Comparison of ENCODE assay signal across 9 cellular contexts in the genomic region with DNA sequence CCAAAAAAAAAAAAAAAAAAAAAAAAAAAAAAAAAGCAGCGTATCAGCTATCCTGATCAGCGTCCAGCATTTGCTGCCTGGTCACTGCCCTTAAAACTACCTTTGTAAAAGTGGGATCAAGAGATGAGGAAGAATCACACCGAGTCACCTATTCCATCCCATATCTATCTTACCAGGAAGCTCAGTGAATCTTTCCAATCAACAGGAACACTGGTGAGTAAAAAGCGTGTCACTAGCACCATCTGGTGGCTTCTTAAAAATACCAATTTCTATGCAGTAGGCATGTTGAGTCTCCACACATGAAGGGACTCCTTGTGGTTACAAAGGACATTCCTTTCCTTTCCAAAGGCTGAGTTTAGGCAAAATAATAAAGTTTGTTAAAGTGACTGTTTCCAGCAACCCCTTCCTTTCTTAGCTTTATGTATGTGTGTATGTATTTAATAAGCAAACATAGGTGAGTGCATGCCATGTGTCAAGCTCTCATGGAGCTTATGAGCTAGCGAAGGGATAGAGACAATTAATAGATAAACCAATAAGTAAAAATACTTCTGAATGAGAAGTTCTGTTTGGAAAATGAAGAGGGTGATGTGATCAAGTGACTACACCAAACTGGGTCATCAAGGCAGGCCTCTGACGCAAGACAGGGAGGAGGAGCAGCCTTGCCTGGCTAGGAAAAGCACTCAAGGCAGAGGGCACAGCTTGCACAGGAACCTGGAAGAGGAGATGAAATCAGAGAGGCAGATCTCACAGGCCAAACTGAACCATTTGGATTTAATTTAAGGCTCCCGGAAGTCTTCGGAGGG. TPM values are rescaled to one million over a fixed set of nuclear protein-coding genes. Genes with fewer than 3 reads are reported as not detected.
DNase-seq lines count a peak whose midpoint lies in the region; ATAC-seq and TF ChIP-seq lines count a peak whose summit lies in the region.
"Had no signal": no experiment of that assay in that cellular context is flagged by ENCODE, and none has a peak within 500 bp of the region (broad histone marks: within the 10 kb centered on the region; RNA-seq: fewer than 3 reads in every experiment).

No MANE protein-coding gene starts in this region.

- no TSS peak for BruUV-seq in PC-3 (replicated peaks; lab: Mats Ljungman, UMichigan)

- DNase-seq in DMS53 treated with DMSO at 0.1 percent for 48 hours (lab: John Stamatoyannopoulos, UW; ENCODE audit: unreplicated experiment) = peak; percentile 91
- DNase-seq in Karpas-422 = peak; percentile 56
- DNase-seq in PC-3 = peak; percentile 95
- DNase-seq in dermis blood vessel endothelial cell = peak; percentile 85
- DNase-seq in vagina (ENCODE audit: extremely low spot score in 2 of 2) = no peak

- CTCF ChIA-PET in PC-3 (lab: Charles Lee) = interaction anchor here (0.5 to 1.2 kb wide), 12 partner anchors 9 to 674 kb away, joined by 3 to 41 read pairs (median 3); no protein-coding TSS in a partner anchor

- H3K9ac ChIP-seq in Karpas-422 (ENCODE audit: low read length) = no peak overlapping the region
- H3K9ac ChIP-seq in PC-3 (ENCODE audit: low read length) = no peak overlapping the region
- no peak overlapping the region for H3K9ac ChIP-seq in liver (ENCODE audit: low read depth in 1 of 2, low read length in 2 of 2)

- H3K36me3 ChIP-seq in Karpas-422 (ENCODE audit: insufficient read depth, low read length) (no peaks in the 10 kb centered on the region), PC-3 (ENCODE audit: low read depth, low read length) (no peaks in the 10 kb centered on the region), liver (ENCODE audit: control insufficient read depth in 4 of 4, insufficient read depth in 3 of 4, low read depth in 1 of 4, low read length in 3 of 4) (no peaks in the 10 kb centered on the region), vagina (no peaks in the 10 kb centered on the region)

- whole genome bisulfite sequencing in liver = 50% methylated on average over 8 of the region's 8 CpGs

- TF ChIP-seq RAD21 in liver (IDR thresholded peaks at IDR 0.05) = peak; percentile 97 to 98

- no peak overlapping the region for H3K27ac ChIP-seq in Karpas-422 (ENCODE audit: low read length)
- H3K27ac ChIP-seq in PC-3 (ENCODE audit: low read length) = no peak overlapping the region
- no peak overlapping the region for H3K27ac ChIP-seq in liver (ENCODE audit: low read depth in 1 of 2, low read length in 2 of 2)
- H3K27ac ChIP-seq in vagina = no peak overlapping the region

- H3K4me3 ChIP-seq in Karpas-422 (ENCODE audit: low read length) (no peak overlapping the region), PC-3 (ENCODE audit: low read length) (no peak overlapping the region), liver (ENCODE audit: low read depth in 1 of 3, low read length in 3 of 3) (no peak overlapping the region), vagina (no peak overlapping the region)

- H3K9me2 ChIP-seq in Karpas-422 (replicated peaks; ENCODE audit: insufficient read depth, low read length) (no peaks in the 10 kb centered on the region), PC-3 (replicated peaks; ENCODE audit: low read length) (no peaks in the 10 kb centered on the region)

- H3K79me2 ChIP-seq in Karpas-422 (ENCODE audit: low read length) (no peaks in the 10 kb centered on the region), PC-3 (ENCODE audit: low read length) (no peaks in the 10 kb centered on the region)

- H3K27me3 ChIP-seq in Karpas-422 (ENCODE audit: low read length) = no peaks in the 10 kb centered on the region
- H3K27me3 ChIP-seq in PC-3 (ENCODE audit: low read length) = no peaks in the 10 kb centered on the region
- peaks cover 0 to 3% (median 0%) of the 10 kb centered on the region in 4 donors for H3K27me3 ChIP-seq in liver (ENCODE audit: control insufficient read depth in 4 of 4, insufficient read depth in 4 of 4, low read length in 3 of 4)
- no peaks in the 10 kb centered on the region for H3K27me3 ChIP-seq in vagina

- TF ChIP-seq CTCF in PC-3 (conservative IDR thresholded peaks at IDR 0.05; ENCODE audit: low read depth, low read length) (peak; percentile 94), liver (IDR thresholded peaks at IDR 0.05; ENCODE audit: low read depth, low read length, missing input control) (peak; percentile 77), vagina (IDR thresholded peaks at IDR 0.05) (peak; percentile 44 to 70 (median 68))

- no peak for TF ChIP-seq POLR2A in vagina (IDR thresholded peaks at IDR 0.05)

- ATAC-seq in GM21423 (IDR thresholded peaks at IDR 0.05; ENCODE audit: unreplicated experiment) = peak; percentile 55
- peak; percentile 93 for ATAC-seq in PC-3
- no peak for ATAC-seq in GM19397 (IDR thresholded peaks at IDR 0.05; ENCODE audit: unreplicated experiment)

- H3F3A ChIP-seq in PC-3 (ENCODE audit: low read length, unreplicated experiment) = no peaks in the 10 kb centered on the region

- H2AFZ ChIP-seq in Karpas-422 (ENCODE audit: low read length) (no peak overlapping the region), PC-3 (ENCODE audit: low read length) (no peak overlapping the region)

- no peaks in the 10 kb centered on the region for H3K4me1 ChIP-seq in Karpas-422 (ENCODE audit: low read length)
- no peaks in the 10 kb centered on the region for H3K4me1 ChIP-seq in PC-3 (ENCODE audit: insufficient read depth, low read length)
- H3K4me1 ChIP-seq in liver (ENCODE audit: control insufficient read depth in 4 of 4, insufficient read depth in 4 of 4, low read length in 3 of 4) = no peaks in the 10 kb centered on the region
- no peaks in the 10 kb centered on the region for H3K4me1 ChIP-seq in vagina

- H3K4me2 ChIP-seq in Karpas-422 (ENCODE audit: low read depth, low read length, poor library complexity, severe bottlenecking) = no peak overlapping the region
- no peak overlapping the region for H3K4me2 ChIP-seq in PC-3 (ENCODE audit: low read length)

- POLR2A ChIA-PET in PC-3 (lab: Charles Lee; ENCODE audit: unreplicated experiment) = interaction anchor here (0.6 kb wide), 1 partner anchor 52 kb away, joined by 5 read pairs; no protein-coding TSS in a partner anchor

- intact Hi-C loops in PC-3 (cut with micrococcal nuclease) = loop anchor here (1.0 to 10.0 kb wide), 5 partner anchors 72 to 925 kb away; no protein-coding TSS in a partner anchor
- intact Hi-C loops in vagina (cut with DNase I) = loop anchor here (10.0 kb wide), 1 partner anchor 72 kb away; no protein-coding TSS in a partner anchor

- H4K20me1 ChIP-seq in Karpas-422 (ENCODE audit: insufficient read depth, low read depth, low read length) (no peaks in the 10 kb centered on the region), PC-3 (ENCODE audit: low read length) (no peaks in the 10 kb centered on the region)

- no peaks in the 10 kb centered on the region for H3K9me3 ChIP-seq in Karpas-422 (ENCODE audit: low read length)
- no peaks in the 10 kb centered on the region for H3K9me3 ChIP-seq in PC-3 (ENCODE audit: low read length)
- no peaks in the 10 kb centered on the region for H3K9me3 ChIP-seq in liver (ENCODE audit: control insufficient read depth in 4 of 4, low read length in 3 of 4)
- H3K9me3 ChIP-seq in vagina = no peaks in the 10 kb centered on the region

TF ChIP-seq in liver, 16 proteins besides CTCF, POLR2A, EP300 and RAD21:
- TF ChIP-seq ZBTB33 (IDR thresholded peaks at IDR 0.05) (no peak), FOXA2 (IDR thresholded peaks at IDR 0.05) (no peak), FOXA1 (IDR thresholded peaks at IDR 0.05) (no peak), HNF4G (IDR thresholded peaks at IDR 0.05) (no peak)

RNA-seq across cellular contexts. Expression of gene TP53AIP1, which starts 13.9 kb away (rescaled TPM):
- not detected in 2 replicates for total RNA-seq in Karpas-422 (2014; rRNA removed; shearing (Covaris generic); ENCODE audit: low replicate concordance)
- total RNA-seq in PC-3 (2014; rRNA removed) = 0.17 and 0.58 TPM in 2 replicates
- total RNA-seq in dermis blood vessel endothelial cell = not detected in 2 replicates
- total RNA-seq in liver = under 1 TPM in 1 of 2 donors, not detected in 1; 0.08 TPM
- polyA plus RNA-seq in liver = not detected
- 3.7 TPM for total RNA-seq in vagina
- total RNA-seq: activated CD8-positive, alpha-beta memory T cell treated with anti-CD3 and anti-CD28 coated beads for 36 hours had no signal

Comparison
In these comparisons a context has a peak if more than half of its experiments do, and no peak if none do; other contexts are left out.
1. DNase-seq: peak in DMS53 treated with DMSO at 0.1 percent for 48 hours (single experiment), Karpas-422 (single experiment), PC-3 (single experiment) and dermis blood vessel endothelial cell (single experiment); none in vagina (0 of 2).
2. Peak in every context shown above with its lines, with median percentiles within 50 percentile points of each other: CTCF ChIP-seq.